In the genomic region with DNA sequence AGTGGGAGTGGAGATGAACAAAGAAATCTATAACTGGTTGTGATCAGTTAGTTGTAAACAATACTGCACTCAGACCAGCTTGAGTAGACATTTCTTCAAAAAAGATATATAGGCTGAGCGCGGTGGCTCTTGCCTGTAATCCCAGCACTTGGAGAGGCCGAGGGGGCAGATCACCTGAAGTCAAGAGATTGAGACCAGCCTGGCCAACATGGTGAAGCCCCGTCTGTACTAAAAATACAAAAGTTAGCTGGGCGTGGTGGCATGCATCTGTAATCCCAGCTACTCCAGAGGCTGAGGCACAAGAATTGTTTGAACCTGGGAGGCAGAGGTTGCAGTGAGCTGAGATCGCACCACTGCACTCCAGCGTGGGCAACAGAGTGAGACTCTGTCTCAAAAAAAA, we compare ENCODE assay signal across 7 cellular contexts. TPM values are rescaled to one million over a fixed set of nuclear protein-coding genes. Genes with fewer than 3 reads are reported as not detected.
"Had no signal": no experiment of that assay in that cellular context is flagged by ENCODE, and none has a peak within 500 bp of the region (broad histone marks: within the 10 kb centered on the region; RNA-seq: fewer than 3 reads in every experiment).

No MANE protein-coding gene starts in this region.

RNA-seq across cellular contexts. Expression of a gene that starts 26.9 kb away (rescaled TPM):
- total RNA-seq: activated CD4-positive, alpha-beta memory T cell treated with anti-CD3 and anti-CD28 coated beads, Interleukin-2, amount 10 ng/mL, durations not matched to agents 7 days and 5 days; activated CD4-positive, alpha-beta T cell treated with anti-CD3 and anti-CD28 coated beads, Interleukin-2, amount 10 ng/mL, durations not matched to agents 7 days and 5 days; activated CD8-positive, alpha-beta memory T cell treated with anti-CD3 and anti-CD28 coated beads, Interleukin-2, amount 10 ng/mL, durations not matched to agents 7 days and 5 days; activated CD8-positive, alpha-beta T cell treated with anti-CD3 and anti-CD28 coated beads for 36 hours; activated CD8-positive, alpha-beta T cell treated with anti-CD3 and anti-CD28 coated beads, Interleukin-2, amount 10 ng/mL, durations not matched to agents 7 days and 5 days; T-helper 1 cell treated with Interleukin-12 subunit alpha and Interleukin-12 subunit beta and Interleukin-4 antibody, amounts not matched to agents 30 ng/mL and 1 ng/mL, for 36 hours; T-helper 2 cell treated with Interferon-gamma antibody and Interleukin-4, amounts not matched to agents 100 ng/mL and 5 ng/mL, for 36 hours had no signal
